Comparison of ENCODE assay signal across 5 cellular contexts in genomic region chrX:114606619-114607018, GRCh38. TPM values are rescaled to one million over a fixed set of nuclear protein-coding genes. Genes with fewer than 3 reads are reported as not detected.
"Had no signal": no experiment of that assay in that cellular context is flagged by ENCODE, and none has a peak within 500 bp of the region (broad histone marks: within the 10 kb centered on the region; RNA-seq: fewer than 3 reads in every experiment).

No MANE protein-coding gene starts in this region.

RNA-seq across cellular contexts. Expression of gene HTR2C, which starts 22.7 kb away (rescaled TPM):
- total RNA-seq: HT-29, LHCN-M2, MCF 10A, Peyer's patch, Right ventricle myocardium inferior had no signal
